In genomic region chr18:58158459-58158858, GRCh38 we compare ENCODE assay signal across 15 cellular contexts.
A peak's percentile ranks its signal among the peaks of the same experiment; 100 is the strongest.
DNase-seq lines count a peak whose midpoint lies in the region; TF ChIP-seq lines count a peak whose summit lies in the region.
"Had no signal": no experiment of that assay in that cellular context is flagged by ENCODE, and none has a peak within 500 bp of the region (broad histone marks: within the 10 kb centered on the region; RNA-seq: fewer than 3 reads in every experiment).

No MANE protein-coding gene starts in this region.

- BruUV-seq in Calu3 (replicated peaks; lab: Mats Ljungman, UMichigan) (no TSS peak), A673 (replicated peaks; lab: Mats Ljungman, UMichigan) (no TSS peak)

- H3K27ac ChIP-seq in C4-2B (peak overlapping the region; percentile 42), hepatocyte (peak overlapping the region; percentile 69), trophoblast cell (ENCODE audit: low read depth, low read length) (peak overlapping the region; percentile 14), A673 (ENCODE audit: low read depth, low read length, poor library complexity, severe bottlenecking) (no peak overlapping the region)
- H3K27ac ChIP-seq: A549, BLaER1 had no signal

- H3K4me1 ChIP-seq in hepatocyte (ENCODE audit: insufficient read depth), result peaks cover 14% of the 10 kb centered on the region
- peaks cover 6 to 10% of the 10 kb centered on the region in 2 experiments for H3K4me1 ChIP-seq in trophoblast cell (ENCODE audit: control insufficient read depth in 1 of 2, insufficient read depth in 2 of 2, low read length in 2 of 2)
- no peaks in the 10 kb centered on the region for H3K4me1 ChIP-seq in A673 (ENCODE audit: insufficient read depth, low read length, poor library complexity, severe bottlenecking)
- H3K4me1 ChIP-seq: A549, BLaER1 had no signal

- no peak overlapping the region for H3K4me2 ChIP-seq in hepatocyte
- no peak overlapping the region for H3K4me2 ChIP-seq in trophoblast cell (ENCODE audit: low read length)
- H3K4me2 ChIP-seq: A549, BLaER1 had no signal

- H3K9me2 ChIP-seq in hepatocyte (replicated peaks; ENCODE audit: insufficient read depth), result no peaks in the 10 kb centered on the region

- H4K20me1 ChIP-seq in hepatocyte (ENCODE audit: insufficient read depth, poor library complexity, severe bottlenecking), result no peaks in the 10 kb centered on the region
- H4K20me1 ChIP-seq: BLaER1 had no signal

- H2BK120ac ChIP-seq in trophoblast cell (ENCODE audit: insufficient read depth, low read length, poor library complexity), result peak overlapping the region; percentile 44

- H3K18ac ChIP-seq in trophoblast cell (ENCODE audit: low read length), result peak overlapping the region; percentile 81

- H2AFZ ChIP-seq in hepatocyte, result no peak overlapping the region
- H2AFZ ChIP-seq in trophoblast cell (ENCODE audit: insufficient read depth, low read length, poor library complexity), result no peak overlapping the region

- H2BK12ac ChIP-seq in trophoblast cell (ENCODE audit: low read length), result peak overlapping the region; percentile 84

- WGBS in hepatocyte (ENCODE audit: low lambda C conversion rate, missing lambda C conversion rate), result 90% methylated on average over 5 of the region's 5 CpGs
- no CpG with 5 or more reads among the region's 5 CpGs for WGBS in trophoblast cell (ENCODE audit: extremely low coverage, insufficient coverage, insufficient read length)

- no peak overlapping the region for H3K4ac ChIP-seq in trophoblast cell (ENCODE audit: low read depth, low read length)

- H4K8ac ChIP-seq in trophoblast cell (ENCODE audit: low read depth, low read length), result peak overlapping the region; percentile 39

- peaks cover 20% of the 10 kb centered on the region for H3K79me1 ChIP-seq in trophoblast cell (ENCODE audit: low read length)

- H3K23ac ChIP-seq in trophoblast cell (ENCODE audit: low read length), result no peak overlapping the region

- peak overlapping the region; percentile 77 for H4K91ac ChIP-seq in trophoblast cell (ENCODE audit: low read depth, low read length)

- peak overlapping the region; percentile 3 for H3K27ac Mint-ChIP-seq in Calu3 (ENCODE audit: unreplicated experiment)
- H3K27ac Mint-ChIP-seq in CD14-positive monocyte, result no peak overlapping the region
- H3K27ac Mint-ChIP-seq: CD8-positive, alpha-beta memory T cell; H9; IgD-negative memory B cell had no signal

- H3K14ac ChIP-seq in trophoblast cell (ENCODE audit: low read length), result peak overlapping the region; percentile 84

- H3K4me3 Mint-ChIP-seq in Calu3 (ENCODE audit: low read depth, unreplicated experiment) (no peak overlapping the region), CD14-positive monocyte (no peak overlapping the region)
- H3K4me3 Mint-ChIP-seq: CD4-positive, CD25-positive, alpha-beta regulatory T cell; H9 had no signal

- intact Hi-C loops in Calu3 (cut with micrococcal nuclease; ENCODE audit: unreplicated experiment), result no loop called here
- intact Hi-C loops in CD14-positive monocyte (cut with micrococcal nuclease), result no loop called here
- intact Hi-C loops in A673 (cut with micrococcal nuclease; ENCODE audit: unreplicated experiment), result no loop called here

- H3K36me3 Mint-ChIP-seq in Calu3 (ENCODE audit: insufficient read depth, unreplicated experiment) (peaks cover 9% of the 10 kb centered on the region), CD14-positive monocyte (no peaks in the 10 kb centered on the region)
- H3K36me3 Mint-ChIP-seq: CD4-positive, CD25-positive, alpha-beta regulatory T cell; CD8-positive, alpha-beta memory T cell had no signal

- no peak overlapping the region for H4K12ac ChIP-seq in trophoblast cell (ENCODE audit: low read depth, low read length)

- H3K36me3 ChIP-seq in hepatocyte (replicated peaks; ENCODE audit: insufficient read depth, low read depth), result no peaks in the 10 kb centered on the region
- no peaks in the 10 kb centered on the region for H3K36me3 ChIP-seq in trophoblast cell (ENCODE audit: control insufficient read depth in 1 of 2, insufficient read depth in 2 of 2, low read length in 2 of 2)
- H3K36me3 ChIP-seq in A673 (ENCODE audit: insufficient read depth, low read length, poor library complexity, severe bottlenecking), result no peaks in the 10 kb centered on the region
- H3K36me3 ChIP-seq: BLaER1 had no signal

- H3K9me3 ChIP-seq in hepatocyte (ENCODE audit: low read depth), result no peaks in the 10 kb centered on the region
- no peaks in the 10 kb centered on the region for H3K9me3 ChIP-seq in trophoblast cell (ENCODE audit: insufficient read depth, low read depth, low read length)
- H3K9me3 ChIP-seq in A673 (ENCODE audit: low read depth, low read length, poor library complexity, severe bottlenecking), result no peaks in the 10 kb centered on the region
- H3K9me3 ChIP-seq: A549, BLaER1 had no signal

- no peak overlapping the region for H3K9ac ChIP-seq in trophoblast cell (ENCODE audit: low read length)
- H3K9ac ChIP-seq: BLaER1 had no signal

- peaks cover 58% of the 10 kb centered on the region for H3K4me1 Mint-ChIP-seq in Calu3 (ENCODE audit: low read depth, unreplicated experiment)
- peaks cover 3% of the 10 kb centered on the region for H3K4me1 Mint-ChIP-seq in CD14-positive monocyte

- DNase-seq in Calu3 (no peak), hepatocyte (ENCODE audit: low spot score) (no peak), trophoblast cell (no peak), NCI-H2029 (lab: John Stamatoyannopoulos, UW) (no peak), CD14-positive monocyte (ENCODE audit: low spot score) (no peak), A673 (ENCODE audit: low spot score) (no peak)
- DNase-seq: CD4-positive, CD25-positive, alpha-beta regulatory T cell; CD8-positive, alpha-beta memory T cell; COR-L47; H9; KBM-7 had no signal

- H3K79me2 ChIP-seq in hepatocyte (peaks cover 83% of the 10 kb centered on the region), trophoblast cell (ENCODE audit: control insufficient read depth, insufficient read depth, low read length, poor library complexity) (no peaks in the 10 kb centered on the region)

- H2BK5ac ChIP-seq in trophoblast cell (ENCODE audit: low read depth, low read length, poor library complexity), result peak overlapping the region; percentile 83

- H3K9me3 Mint-ChIP-seq in Calu3 (ENCODE audit: low read depth, unreplicated experiment) (no peaks in the 10 kb centered on the region), CD14-positive monocyte (no peaks in the 10 kb centered on the region)
- H3K9me3 Mint-ChIP-seq: CD8-positive, alpha-beta memory T cell; H9; IgD-negative memory B cell had no signal

- H3K27me3 Mint-ChIP-seq in Calu3 (ENCODE audit: unreplicated experiment) (no peaks in the 10 kb centered on the region), CD14-positive monocyte (ENCODE audit: low read depth in 3 of 3) (peaks cover 3 to 6% (median 4%) of the 10 kb centered on the region in 3 donors)
- H3K27me3 Mint-ChIP-seq: IgD-negative memory B cell had no signal

- POLR2A ChIA-PET in A673 (lab: Charles Lee; ENCODE audit: low non-redundant PET), result no interaction called here

- CTCF ChIA-PET in Calu3 (lab: Charles Lee) (no interaction called here), A673 (lab: Charles Lee) (no interaction called here)

- TF ChIP-seq CTCF in C4-2B (conservative IDR thresholded peaks at IDR 0.05), result no peak
- no peak for TF ChIP-seq CTCF in Calu3 (IDR thresholded peaks at IDR 0.05; ENCODE audit: unreplicated experiment)
- TF ChIP-seq CTCF in hepatocyte (IDR thresholded peaks at IDR 0.05; ENCODE audit: poor library complexity), result no peak
- no peak for TF ChIP-seq CTCF in CD14-positive monocyte (IDR thresholded peaks at IDR 0.05)
- no peak for TF ChIP-seq CTCF in A673 (conservative IDR thresholded peaks at IDR 0.05; ENCODE audit: low read depth, low read length)

- H3K27me3 ChIP-seq in hepatocyte (no peaks in the 10 kb centered on the region), trophoblast cell (ENCODE audit: insufficient read depth, low read length) (no peaks in the 10 kb centered on the region), A673 (replicated peaks; ENCODE audit: insufficient read depth, low read depth, low read length, poor library complexity) (peaks cover 8% of the 10 kb centered on the region)
- H3K27me3 ChIP-seq: BLaER1 had no signal

- H2AK5ac ChIP-seq in trophoblast cell (ENCODE audit: low read length), result peak overlapping the region; percentile 81

- H3K4me3 ChIP-seq in hepatocyte, result no peak overlapping the region
- no peak overlapping the region for H3K4me3 ChIP-seq in trophoblast cell (ENCODE audit: low read depth, low read length)
- no peak overlapping the region for H3K4me3 ChIP-seq in A673 (ENCODE audit: low read depth, low read length, poor library complexity, severe bottlenecking)
- H3K4me3 ChIP-seq: A549, BLaER1 had no signal
